ENCODE assay signal across 12 cellular contexts in genomic region chr2:149743842-149744468, GRCh38.
A peak's percentile ranks its signal among the peaks of the same experiment; 100 is the strongest.
DNase-seq lines count a peak whose midpoint lies in the region; ATAC-seq and TF ChIP-seq lines count a peak whose summit lies in the region.
"Had no signal": no experiment of that assay in that cellular context is flagged by ENCODE, and none has a peak within 500 bp of the region (broad histone marks: within the 10 kb centered on the region; RNA-seq: fewer than 3 reads in every experiment).

No MANE protein-coding gene starts in this region.

- H3K9me3 ChIP-seq in SJCRH30 (replicated peaks) (no peaks in the 10 kb centered on the region), smooth muscle cell (replicated peaks; ENCODE audit: low read depth) (no peaks in the 10 kb centered on the region)
- H3K9me3 ChIP-seq: neutrophil had no signal

- H3K27me3 ChIP-seq in SJCRH30 (no peaks in the 10 kb centered on the region), smooth muscle cell (ENCODE audit: low read depth) (no peaks in the 10 kb centered on the region)
- H3K27me3 ChIP-seq: neutrophil had no signal

- H4K20me1 ChIP-seq in smooth muscle cell (ENCODE audit: low read depth), result no peaks in the 10 kb centered on the region

- H2AFZ ChIP-seq in smooth muscle cell (ENCODE audit: low read depth), result no peak overlapping the region

- H3K9ac ChIP-seq in smooth muscle cell (ENCODE audit: low read depth), result peak overlapping the region; percentile 63

- 52% methylated on average over 6 of the region's 6 CpGs for WGBS in smooth muscle cell (ENCODE audit: low lambda C conversion rate)

- no peaks in the 10 kb centered on the region for H3K36me3 ChIP-seq in SJCRH30
- H3K36me3 ChIP-seq in smooth muscle cell (ENCODE audit: low read depth), result no peaks in the 10 kb centered on the region
- H3K36me3 ChIP-seq: neutrophil had no signal

- no peak for TF ChIP-seq CTCF in smooth muscle cell (IDR thresholded peaks at IDR 0.05; ENCODE audit: borderline replicate concordance, insufficient read depth, poor library complexity, severe bottlenecking)

- no peaks in the 10 kb centered on the region for H3K79me2 ChIP-seq in smooth muscle cell (ENCODE audit: low read depth)

- H3K4me2 ChIP-seq in smooth muscle cell, result peak overlapping the region; percentile 55

- peaks cover 32% of the 10 kb centered on the region for H3K4me1 ChIP-seq in SJCRH30
- peaks cover 9% of the 10 kb centered on the region for H3K4me1 ChIP-seq in smooth muscle cell (ENCODE audit: low read depth)

- H3K4me3 ChIP-seq in SJCRH30 (no peak overlapping the region), smooth muscle cell (no peak overlapping the region)

- DNase-seq in H4 (ENCODE audit: low spot score) (peak; percentile 84), SJCRH30 (peak; percentile 13 to 44), fibroblast of peridontal ligament (ENCODE audit: extremely low read depth) (peak; percentile 97), smooth muscle cell (lab: John Stamatoyannopoulos, UW; ENCODE audit: unreplicated experiment) (no peak), DMS153 treated with DMSO at 0.1 percent for 48 hours (lab: John Stamatoyannopoulos, UW; ENCODE audit: unreplicated experiment) (no peak)
- DNase-seq in stimulated activated CD4-positive, alpha-beta T cell treated with anti-CD3 and anti-CD28 coated beads, Interleukin-2, amount 100 ng/mL, for 48 hours, result no peak
- DNase-seq in effector CD4-positive, alpha-beta T cell, result no peak
- DNase-seq: NCI-H2029; stimulated activated CD4-positive, alpha-beta T cell treated with anti-CD3 and anti-CD28 coated beads, Interleukin-2, amount 100 ng/mL, for 24 hours had no signal

- H3K27ac ChIP-seq in SJCRH30 (peak overlapping the region; percentile 22; the same call in 1 of the 2 replicates), smooth muscle cell (ENCODE audit: low read depth) (peak overlapping the region; percentile 87)
- H3K27ac ChIP-seq: neutrophil had no signal

- peaks cover 12% of the 10 kb centered on the region for H3F3A ChIP-seq in smooth muscle cell (ENCODE audit: low read depth)

- no peak for ATAC-seq in GM18861 (IDR thresholded peaks at IDR 0.05; ENCODE audit: unreplicated experiment)
- ATAC-seq: HepG2 had no signal

Comparison
In these comparisons a context has a peak if more than half of its experiments do, and no peak if none do; other contexts are left out.
1. DNase-seq: peak in H4 (single experiment), SJCRH30 (2 of 2) and fibroblast of peridontal ligament (single experiment); none in smooth muscle cell (single experiment), DMS153 treated with DMSO at 0.1 percent for 48 hours (single experiment), stimulated activated CD4-positive, alpha-beta T cell treated with anti-CD3 and anti-CD28 coated beads, Interleukin-2, amount 100 ng/mL, for 48 hours (0 of 2) and effector CD4-positive, alpha-beta T cell (single experiment).